1 cellular context compared by ENCODE assay signal in the genomic region with DNA sequence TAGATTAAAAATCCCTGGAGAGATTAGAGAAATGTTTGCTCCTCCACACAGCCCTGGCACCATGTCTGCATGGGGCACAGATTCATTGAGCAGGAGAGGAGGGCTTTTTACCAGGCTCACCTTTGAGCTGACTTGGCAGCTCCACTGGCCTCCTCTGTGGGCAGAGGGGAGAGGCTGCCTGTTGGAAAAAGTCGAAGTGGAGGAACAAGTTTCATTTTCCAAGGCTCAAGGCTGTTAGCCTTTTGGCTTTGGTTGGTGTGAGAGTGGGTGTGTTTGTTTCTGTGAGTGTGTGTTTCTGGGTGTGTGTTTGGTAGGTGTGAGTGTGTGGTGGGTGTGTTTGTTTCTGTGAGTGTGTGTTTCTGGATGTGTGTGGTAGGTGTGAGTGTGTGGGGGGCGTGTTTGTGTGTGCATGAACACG.
TF ChIP-seq lines count a peak whose summit lies in the region.

No MANE protein-coding gene starts in this region.

TF ChIP-seq in HepG2, 621 proteins besides CTCF, POLR2A, EP300 and RAD21:
- TF ChIP-seq, protein P1, sequence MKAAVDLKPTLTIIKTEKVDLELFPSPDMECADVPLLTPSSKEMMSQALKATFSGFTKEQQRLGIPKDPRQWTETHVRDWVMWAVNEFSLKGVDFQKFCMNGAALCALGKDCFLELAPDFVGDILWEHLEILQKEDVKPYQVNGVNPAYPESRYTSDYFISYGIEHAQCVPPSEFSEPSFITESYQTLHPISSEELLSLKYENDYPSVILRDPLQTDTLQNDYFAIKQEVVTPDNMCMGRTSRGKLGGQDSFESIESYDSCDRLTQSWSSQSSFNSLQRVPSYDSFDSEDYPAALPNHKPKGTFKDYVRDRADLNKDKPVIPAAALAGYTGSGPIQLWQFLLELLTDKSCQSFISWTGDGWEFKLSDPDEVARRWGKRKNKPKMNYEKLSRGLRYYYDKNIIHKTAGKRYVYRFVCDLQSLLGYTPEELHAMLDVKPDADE (CRISPR knock-in tag; IDR thresholded peaks at IDR 0.05), result no peak
- TF ChIP-seq ZNF251 (CRISPR knock-in tag; IDR thresholded peaks at IDR 0.05) (no peak), ZNF607 (CRISPR knock-in tag; IDR thresholded peaks at IDR 0.05; ENCODE audit: borderline replicate concordance) (no peak)
- TF ChIP-seq, protein P2, sequence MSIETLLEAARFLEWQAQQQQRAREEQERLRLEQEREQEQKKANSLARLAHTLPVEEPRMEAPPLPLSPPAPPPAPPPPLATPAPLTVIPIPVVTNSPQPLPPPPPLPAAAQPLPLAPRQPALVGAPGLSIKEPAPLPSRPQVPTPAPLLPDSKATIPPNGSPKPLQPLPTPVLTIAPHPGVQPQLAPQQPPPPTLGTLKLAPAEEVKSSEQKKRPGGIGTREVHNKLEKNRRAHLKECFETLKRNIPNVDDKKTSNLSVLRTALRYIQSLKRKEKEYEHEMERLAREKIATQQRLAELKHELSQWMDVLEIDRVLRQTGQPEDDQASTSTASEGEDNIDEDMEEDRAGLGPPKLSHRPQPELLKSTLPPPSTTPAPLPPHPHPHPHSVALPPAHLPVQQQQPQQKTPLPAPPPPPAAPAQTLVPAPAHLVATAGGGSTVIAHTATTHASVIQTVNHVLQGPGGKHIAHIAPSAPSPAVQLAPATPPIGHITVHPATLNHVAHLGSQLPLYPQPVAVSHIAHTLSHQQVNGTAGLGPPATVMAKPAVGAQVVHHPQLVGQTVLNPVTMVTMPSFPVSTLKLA (IDR thresholded peaks at IDR 0.05), result 0 out of 2 replicates have a peak, but pooled peaks have one; percentile 40
TF ChIP-seq in HepG2: peak in this region for 1.
